13 cellular contexts compared by ENCODE assay signal in genomic region chr1:241934181-241934815, GRCh38. TPM values are rescaled to one million over a fixed set of nuclear protein-coding genes. Genes with fewer than 3 reads are reported as not detected.
DNase-seq lines count a peak whose midpoint lies in the region; ATAC-seq lines count a peak whose summit lies in the region.
"Had no signal": no experiment of that assay in that cellular context is flagged by ENCODE, and none has a peak within 500 bp of the region (broad histone marks: within the 10 kb centered on the region; RNA-seq: fewer than 3 reads in every experiment).

No MANE protein-coding gene starts in this region.

- no peak overlapping the region for H3K4me3 ChIP-seq in aorta (ENCODE audit: low read length in 2 of 2)
- H3K4me3 ChIP-seq: heart right ventricle had no signal

- H3K27ac ChIP-seq in aorta (ENCODE audit: low read depth in 1 of 2, low read length in 2 of 2): no peak overlapping the region
- H3K27ac ChIP-seq: C4-2B, heart right ventricle had no signal

- no peak overlapping the region for H3K27ac Mint-ChIP-seq in stimulated activated effector memory CD8-positive, alpha-beta T cell treated with anti-CD3 and anti-CD28 coated beads, Interleukin-12 subunit alpha, Interleukin-12 subunit beta, amount 100 ng/mL, for 72 hours
- H3K27ac Mint-ChIP-seq in stimulated activated naive CD8-positive, alpha-beta T cell treated with anti-CD3 and anti-CD28 coated beads, Interleukin-15, amount 100 ng/mL, for 72 hours: no peak overlapping the region
- H3K27ac Mint-ChIP-seq: activated T-helper 1 cell treated with anti-CD3 and anti-CD28 coated beads, Interleukin-12 subunit alpha, Interleukin-12 subunit beta, Interleukin-2, Interleukin-4 antibody, amounts not matched to agents 30 ng/mL and 10 ng/mL and 1 ng/mL, durations not matched to agents 14 hours and 24 hours and 36 hours had no signal

- no peaks in the 10 kb centered on the region for H3K27me3 ChIP-seq in aorta (ENCODE audit: control insufficient read depth in 1 of 2, insufficient read depth in 2 of 2, low read length in 1 of 2)
- H3K27me3 ChIP-seq: heart right ventricle had no signal

- no peaks in the 10 kb centered on the region for H3K9me3 ChIP-seq in aorta (ENCODE audit: control insufficient read depth, low read length)

- DNase-seq in A172 (ENCODE audit: low spot score): peak; percentile 79
- DNase-seq in HT1080 (ENCODE audit: low read depth): peak; percentile 63
- peak; percentile 40 to 51 for DNase-seq in cerebellar nuclear complex (lab: John Stamatoyannopoulos, UW)
- DNase-seq in kidney tubule cell (ENCODE audit: low spot score): peak; percentile 80
- no peak for DNase-seq in stimulated activated effector memory CD8-positive, alpha-beta T cell treated with anti-CD3 and anti-CD28 coated beads, Interleukin-12 subunit alpha, Interleukin-12 subunit beta, amount 100 ng/mL, for 72 hours (ENCODE audit: low spot score in 2 of 2)
- no peak for DNase-seq in aorta
- no peak for DNase-seq in stimulated activated naive CD8-positive, alpha-beta T cell treated with anti-CD3 and anti-CD28 coated beads, Interleukin-15, amount 100 ng/mL, for 72 hours
- DNase-seq: heart right ventricle, T-helper 2 cell had no signal

- H3K4me3 Mint-ChIP-seq in stimulated activated effector memory CD8-positive, alpha-beta T cell treated with anti-CD3 and anti-CD28 coated beads, Interleukin-12 subunit alpha, Interleukin-12 subunit beta, amount 100 ng/mL, for 72 hours: no peak overlapping the region
- no peak overlapping the region for H3K4me3 Mint-ChIP-seq in stimulated activated naive CD8-positive, alpha-beta T cell treated with anti-CD3 and anti-CD28 coated beads, Interleukin-15, amount 100 ng/mL, for 72 hours
- H3K4me3 Mint-ChIP-seq: activated T-helper 1 cell treated with anti-CD3 and anti-CD28 coated beads, Interleukin-12 subunit alpha, Interleukin-12 subunit beta, Interleukin-2, Interleukin-4 antibody, amounts not matched to agents 30 ng/mL and 10 ng/mL and 1 ng/mL, durations not matched to agents 14 hours and 24 hours and 36 hours had no signal

- intact Hi-C loops in aorta (cut with DNase I): no loop called here

- WGBS in aorta, 2 donors: 36 to 38% methylated on average over 13 of the region's 13 CpGs

- no peaks in the 10 kb centered on the region for H3K36me3 ChIP-seq in aorta (ENCODE audit: control insufficient read depth in 1 of 2, insufficient read depth in 2 of 2, low read length in 1 of 2)
- H3K36me3 ChIP-seq: heart right ventricle had no signal

- peaks cover 12% of the 10 kb centered on the region for H3K27me3 Mint-ChIP-seq in stimulated activated naive CD8-positive, alpha-beta T cell treated with anti-CD3 and anti-CD28 coated beads, Interleukin-15, amount 100 ng/mL, for 72 hours

- no peaks in the 10 kb centered on the region for H3K36me3 Mint-ChIP-seq in stimulated activated effector memory CD8-positive, alpha-beta T cell treated with anti-CD3 and anti-CD28 coated beads, Interleukin-12 subunit alpha, Interleukin-12 subunit beta, amount 100 ng/mL, for 72 hours

- ATAC-seq in HG03108 (IDR thresholded peaks at IDR 0.05; ENCODE audit: unreplicated experiment): no peak
- ATAC-seq in stimulated activated effector memory CD8-positive, alpha-beta T cell treated with anti-CD3 and anti-CD28 coated beads, Interleukin-12 subunit alpha, Interleukin-12 subunit beta, amount 100 ng/mL, for 72 hours: no peak
- ATAC-seq in aorta (ENCODE audit: low FRiP score): no peak
- no peak for ATAC-seq in stimulated activated naive CD8-positive, alpha-beta T cell treated with anti-CD3 and anti-CD28 coated beads, Interleukin-15, amount 100 ng/mL, for 72 hours

- no peaks in the 10 kb centered on the region for H3K4me1 ChIP-seq in aorta (ENCODE audit: control insufficient read depth in 1 of 2, insufficient read depth in 2 of 2, low read length in 2 of 2)
- H3K4me1 ChIP-seq: heart right ventricle had no signal

- H3K4me1 Mint-ChIP-seq in stimulated activated effector memory CD8-positive, alpha-beta T cell treated with anti-CD3 and anti-CD28 coated beads, Interleukin-12 subunit alpha, Interleukin-12 subunit beta, amount 100 ng/mL, for 72 hours: no peaks in the 10 kb centered on the region
- no peaks in the 10 kb centered on the region for H3K4me1 Mint-ChIP-seq in stimulated activated naive CD8-positive, alpha-beta T cell treated with anti-CD3 and anti-CD28 coated beads, Interleukin-15, amount 100 ng/mL, for 72 hours

- no peaks in the 10 kb centered on the region for H3K9me3 Mint-ChIP-seq in stimulated activated effector memory CD8-positive, alpha-beta T cell treated with anti-CD3 and anti-CD28 coated beads, Interleukin-12 subunit alpha, Interleukin-12 subunit beta, amount 100 ng/mL, for 72 hours
- H3K9me3 Mint-ChIP-seq in stimulated activated naive CD8-positive, alpha-beta T cell treated with anti-CD3 and anti-CD28 coated beads, Interleukin-15, amount 100 ng/mL, for 72 hours: peaks cover 0 to 7% of the 10 kb centered on the region in 2 donors
- H3K9me3 Mint-ChIP-seq: activated T-helper 1 cell treated with anti-CD3 and anti-CD28 coated beads, Interleukin-12 subunit alpha, Interleukin-12 subunit beta, Interleukin-2, Interleukin-4 antibody, amounts not matched to agents 30 ng/mL and 10 ng/mL and 1 ng/mL, durations not matched to agents 14 hours and 24 hours and 36 hours had no signal

RNA-seq across cellular contexts. Expression of gene BECN2, which starts 23.3 kb away (rescaled TPM):
- total RNA-seq in A172 (2014; rRNA removed; shearing (Covaris generic)): not detected in 2 replicates
- not detected in 2 replicates for total RNA-seq in HT1080 (2014; rRNA removed; shearing (Covaris generic))
- not detected in 2 replicates for polyA plus RNA-seq in HT1080 (2015; cell fraction: cytosol; rRNA removed)
- polyA plus RNA-seq in HT1080 (2015; cell fraction: nucleus; rRNA removed): not detected in 2 replicates
- not detected for total RNA-seq in aorta
- not detected for polyA plus RNA-seq in aorta
- total RNA-seq: activated T-helper 1 cell treated with anti-CD3 and anti-CD28 coated beads, Interleukin-12 subunit alpha, Interleukin-12 subunit beta, Interleukin-2, Interleukin-4 antibody, amounts not matched to agents 30 ng/mL and 10 ng/mL and 1 ng/mL, durations not matched to agents 14 hours and 24 hours and 36 hours; heart right ventricle; temporal lobe had no signal
- polyA plus RNA-seq: heart right ventricle had no signal

Comparison
In these comparisons a context has a peak if more than half of its experiments do, and no peak if none do; other contexts are left out.
1. DNase-seq: peak in A172 (single experiment), HT1080 (single experiment), cerebellar nuclear complex (2 of 2) and kidney tubule cell (single experiment); none in stimulated activated effector memory CD8-positive, alpha-beta T cell treated with anti-CD3 and anti-CD28 coated beads, Interleukin-12 subunit alpha, Interleukin-12 subunit beta, amount 100 ng/mL, for 72 hours (0 of 2), aorta (0 of 2) and stimulated activated naive CD8-positive, alpha-beta T cell treated with anti-CD3 and anti-CD28 coated beads, Interleukin-15, amount 100 ng/mL, for 72 hours (0 of 2).